ENCODE assay signal across 1 cellular context in the genomic region with DNA sequence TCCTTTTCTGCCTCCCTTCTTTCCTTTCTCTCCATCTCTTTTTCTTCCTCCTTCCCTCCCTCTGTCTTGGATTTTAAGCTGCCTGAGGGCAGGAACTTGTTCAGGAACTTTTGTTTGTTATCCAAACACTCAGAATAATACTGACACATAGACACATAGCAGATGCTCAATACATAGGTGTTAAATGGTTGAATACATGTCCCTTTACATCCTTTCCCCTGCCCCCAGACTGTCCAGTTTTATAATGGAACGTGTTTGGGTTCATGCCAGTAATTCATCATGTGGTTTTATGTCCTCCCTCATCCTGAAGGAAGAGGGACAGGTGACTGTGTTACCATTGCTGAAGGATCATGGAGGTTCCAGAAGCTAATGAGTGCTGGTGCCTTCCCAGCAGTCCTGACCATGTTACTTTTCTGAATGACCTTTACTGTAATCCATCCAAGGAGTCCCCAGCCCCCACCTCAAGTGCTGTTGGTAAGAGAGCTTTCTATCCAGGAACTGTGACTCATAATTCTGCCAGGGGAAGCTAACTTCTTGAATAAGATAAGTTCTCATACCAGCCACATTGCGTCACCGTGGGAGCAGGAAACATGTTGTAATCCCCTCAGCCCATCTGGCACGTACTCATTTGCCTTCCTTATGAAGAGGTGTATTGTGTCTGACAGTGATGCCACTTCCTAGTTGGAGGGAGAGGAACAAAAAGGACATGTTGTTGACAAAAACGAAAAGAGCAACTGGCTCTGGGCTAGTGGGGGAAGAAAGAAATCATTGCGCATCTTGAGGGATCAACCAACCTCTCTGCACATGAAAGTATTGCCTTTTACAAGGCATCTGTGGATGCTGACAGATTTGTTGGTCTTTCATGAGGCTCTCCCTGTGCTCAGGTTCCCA.
TF ChIP-seq lines count a peak whose summit lies in the region.

No MANE protein-coding gene starts in this region.

TF ChIP-seq in HepG2, 621 proteins besides CTCF, POLR2A, EP300 and RAD21 (continued from another document and continues in another):
- TF ChIP-seq TBL1XR1 (IDR thresholded peaks at IDR 0.05; ENCODE audit: borderline replicate concordance, low read length, partially characterized antibody) (peak; percentile 79), ZNF430 (CRISPR knock-in tag; IDR thresholded peaks at IDR 0.05) (no peak; the same call in 1 of the 2 replicates), SMAD9 (CRISPR knock-in tag; IDR thresholded peaks at IDR 0.05) (no peak), ZNF160 (CRISPR knock-in tag; IDR thresholded peaks at IDR 0.05) (no peak), ZNF713 (CRISPR knock-in tag; IDR thresholded peaks at IDR 0.05) (no peak), ZNF296 (CRISPR knock-in tag; conservative IDR thresholded peaks at IDR 0.05) (no peak), KMT2A (CRISPR knock-in tag; IDR thresholded peaks at IDR 0.05) (peak; percentile 42; the same call in 1 of the 2 replicates), ZNF672 (CRISPR knock-in tag; IDR thresholded peaks at IDR 0.05) (no peak), HMG20A (CRISPR knock-in tag; IDR thresholded peaks at IDR 0.05; ENCODE audit: borderline replicate concordance) (peak; percentile 99), SIN3B (IDR thresholded peaks at IDR 0.05; ENCODE audit: low read length) (no peak), KDM1A (CRISPR knock-in tag; IDR thresholded peaks at IDR 0.05) (peak; percentile 71; the same call in 1 of the 2 replicates), ZNF282 (IDR thresholded peaks at IDR 0.05; ENCODE audit: partially characterized antibody) (no peak), HNF4A (CRISPR knock-in tag; IDR thresholded peaks at IDR 0.05) (peak; percentile 26; the same call in 1 of the 2 replicates), ZFYVE20 (CRISPR knock-in tag; IDR thresholded peaks at IDR 0.05; ENCODE audit: borderline replicate concordance, low read depth) (no peak), SP2 (CRISPR knock-in tag; IDR thresholded peaks at IDR 0.05) (no peak), SP5 (CRISPR knock-in tag; IDR thresholded peaks at IDR 0.05; ENCODE audit: borderline replicate concordance, low read depth) (peak; percentile 69), RBAK (CRISPR knock-in tag; IDR thresholded peaks at IDR 0.05) (no peak), ATF1 (CRISPR knock-in tag; IDR thresholded peaks at IDR 0.05) (peak; percentile 64; the same call in 1 of the 2 replicates), ZFP1 (CRISPR knock-in tag; IDR thresholded peaks at IDR 0.05) (0 out of 2 replicates have a peak, but pooled peaks have one; percentile 65), RARG (CRISPR knock-in tag; IDR thresholded peaks at IDR 0.05; ENCODE audit: low read depth) (no peak), TSC22D2 (CRISPR knock-in tag; IDR thresholded peaks at IDR 0.05; ENCODE audit: borderline replicate concordance) (peak; percentile 77; the same call in 1 of the 2 replicates), ZSCAN20 (CRISPR knock-in tag; IDR thresholded peaks at IDR 0.05; ENCODE audit: borderline replicate concordance) (no peak), CBX1 (IDR thresholded peaks at IDR 0.05; ENCODE audit: low read depth) (peak; percentile 52), NRL (CRISPR knock-in tag; IDR thresholded peaks at IDR 0.05; ENCODE audit: borderline replicate concordance) (no peak), CBX2 (IDR thresholded peaks at IDR 0.05; ENCODE audit: low read depth, low read length) (no peak), CBX2 (CRISPR knock-in tag; IDR thresholded peaks at IDR 0.05; ENCODE audit: low read depth) (no peak), ZNF33B (CRISPR knock-in tag; IDR thresholded peaks at IDR 0.05) (no peak), HOXD1 (CRISPR knock-in tag; IDR thresholded peaks at IDR 0.05) (peak; percentile 92), ZNF530 (CRISPR knock-in tag; IDR thresholded peaks at IDR 0.05; ENCODE audit: low read depth) (no peak), DR1 (CRISPR knock-in tag; IDR thresholded peaks at IDR 0.05) (no peak), ZFX (CRISPR knock-in tag; IDR thresholded peaks at IDR 0.05; ENCODE audit: low read depth) (0 out of 2 replicates have a peak, but pooled peaks have one; percentile 41), ZSCAN22 (CRISPR knock-in tag; IDR thresholded peaks at IDR 0.05) (no peak)
- TF ChIP-seq, protein P1, sequence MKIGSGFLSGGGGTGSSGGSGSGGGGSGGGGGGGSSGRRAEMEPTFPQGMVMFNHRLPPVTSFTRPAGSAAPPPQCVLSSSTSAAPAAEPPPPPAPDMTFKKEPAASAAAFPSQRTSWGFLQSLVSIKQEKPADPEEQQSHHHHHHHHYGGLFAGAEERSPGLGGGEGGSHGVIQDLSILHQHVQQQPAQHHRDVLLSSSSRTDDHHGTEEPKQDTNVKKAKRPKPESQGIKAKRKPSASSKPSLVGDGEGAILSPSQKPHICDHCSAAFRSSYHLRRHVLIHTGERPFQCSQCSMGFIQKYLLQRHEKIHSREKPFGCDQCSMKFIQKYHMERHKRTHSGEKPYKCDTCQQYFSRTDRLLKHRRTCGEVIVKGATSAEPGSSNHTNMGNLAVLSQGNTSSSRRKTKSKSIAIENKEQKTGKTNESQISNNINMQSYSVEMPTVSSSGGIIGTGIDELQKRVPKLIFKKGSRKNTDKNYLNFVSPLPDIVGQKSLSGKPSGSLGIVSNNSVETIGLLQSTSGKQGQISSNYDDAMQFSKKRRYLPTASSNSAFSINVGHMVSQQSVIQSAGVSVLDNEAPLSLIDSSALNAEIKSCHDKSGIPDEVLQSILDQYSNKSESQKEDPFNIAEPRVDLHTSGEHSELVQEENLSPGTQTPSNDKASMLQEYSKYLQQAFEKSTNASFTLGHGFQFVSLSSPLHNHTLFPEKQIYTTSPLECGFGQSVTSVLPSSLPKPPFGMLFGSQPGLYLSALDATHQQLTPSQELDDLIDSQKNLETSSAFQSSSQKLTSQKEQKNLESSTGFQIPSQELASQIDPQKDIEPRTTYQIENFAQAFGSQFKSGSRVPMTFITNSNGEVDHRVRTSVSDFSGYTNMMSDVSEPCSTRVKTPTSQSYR (CRISPR knock-in tag; IDR thresholded peaks at IDR 0.05; ENCODE audit: borderline replicate concordance) = peak; percentile 87; the same call in 1 of the 2 replicates
- TF ChIP-seq, protein P2, sequence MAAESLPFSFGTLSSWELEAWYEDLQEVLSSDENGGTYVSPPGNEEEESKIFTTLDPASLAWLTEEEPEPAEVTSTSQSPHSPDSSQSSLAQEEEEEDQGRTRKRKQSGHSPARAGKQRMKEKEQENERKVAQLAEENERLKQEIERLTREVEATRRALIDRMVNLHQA (CRISPR knock-in tag; IDR thresholded peaks at IDR 0.05) = no peak
- TF ChIP-seq, protein P3, sequence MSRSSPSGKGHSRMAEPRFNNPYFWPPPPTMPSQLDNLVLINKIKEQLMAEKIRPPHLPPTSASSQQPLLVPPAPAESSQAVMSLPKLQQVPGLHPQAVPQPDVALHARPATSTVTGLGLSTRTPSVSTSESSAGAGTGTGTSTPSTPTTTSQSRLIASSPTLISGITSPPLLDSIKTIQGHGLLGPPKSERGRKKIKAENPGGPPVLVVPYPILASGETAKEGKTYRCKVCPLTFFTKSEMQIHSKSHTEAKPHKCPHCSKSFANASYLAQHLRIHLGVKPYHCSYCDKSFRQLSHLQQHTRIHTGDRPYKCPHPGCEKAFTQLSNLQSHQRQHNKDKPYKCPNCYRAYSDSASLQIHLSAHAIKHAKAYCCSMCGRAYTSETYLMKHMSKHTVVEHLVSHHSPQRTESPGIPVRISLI (CRISPR knock-in tag; IDR thresholded peaks at IDR 0.05; ENCODE audit: borderline replicate concordance) = peak; percentile 47; the same call in 1 of the 2 replicates
- TF ChIP-seq, protein P4, sequence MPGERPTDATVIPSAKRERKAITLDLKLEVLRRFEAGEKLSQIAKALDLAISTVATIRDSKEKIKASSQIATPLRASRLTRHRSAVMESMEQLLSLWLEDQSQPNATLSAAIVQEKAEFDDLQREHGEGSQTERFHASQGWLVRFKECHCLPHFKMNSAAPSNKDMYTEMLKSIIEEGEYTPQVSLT (CRISPR knock-in tag; IDR thresholded peaks at IDR 0.05; ENCODE audit: borderline replicate concordance, low read depth) = no peak
- TF ChIP-seq, protein P5, sequence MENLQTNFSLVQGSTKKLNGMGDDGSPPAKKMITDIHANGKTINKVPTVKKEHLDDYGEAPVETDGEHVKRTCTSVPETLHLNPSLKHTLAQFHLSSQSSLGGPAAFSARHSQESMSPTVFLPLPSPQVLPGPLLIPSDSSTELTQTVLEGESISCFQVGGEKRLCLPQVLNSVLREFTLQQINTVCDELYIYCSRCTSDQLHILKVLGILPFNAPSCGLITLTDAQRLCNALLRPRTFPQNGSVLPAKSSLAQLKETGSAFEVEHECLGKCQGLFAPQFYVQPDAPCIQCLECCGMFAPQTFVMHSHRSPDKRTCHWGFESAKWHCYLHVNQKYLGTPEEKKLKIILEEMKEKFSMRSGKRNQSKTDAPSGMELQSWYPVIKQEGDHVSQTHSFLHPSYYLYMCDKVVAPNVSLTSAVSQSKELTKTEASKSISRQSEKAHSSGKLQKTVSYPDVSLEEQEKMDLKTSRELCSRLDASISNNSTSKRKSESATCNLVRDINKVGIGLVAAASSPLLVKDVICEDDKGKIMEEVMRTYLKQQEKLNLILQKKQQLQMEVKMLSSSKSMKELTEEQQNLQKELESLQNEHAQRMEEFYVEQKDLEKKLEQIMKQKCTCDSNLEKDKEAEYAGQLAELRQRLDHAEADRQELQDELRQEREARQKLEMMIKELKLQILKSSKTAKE (CRISPR knock-in tag; IDR thresholded peaks at IDR 0.05; ENCODE audit: borderline replicate concordance) = peak; percentile 95
- TF ChIP-seq, protein P6, sequence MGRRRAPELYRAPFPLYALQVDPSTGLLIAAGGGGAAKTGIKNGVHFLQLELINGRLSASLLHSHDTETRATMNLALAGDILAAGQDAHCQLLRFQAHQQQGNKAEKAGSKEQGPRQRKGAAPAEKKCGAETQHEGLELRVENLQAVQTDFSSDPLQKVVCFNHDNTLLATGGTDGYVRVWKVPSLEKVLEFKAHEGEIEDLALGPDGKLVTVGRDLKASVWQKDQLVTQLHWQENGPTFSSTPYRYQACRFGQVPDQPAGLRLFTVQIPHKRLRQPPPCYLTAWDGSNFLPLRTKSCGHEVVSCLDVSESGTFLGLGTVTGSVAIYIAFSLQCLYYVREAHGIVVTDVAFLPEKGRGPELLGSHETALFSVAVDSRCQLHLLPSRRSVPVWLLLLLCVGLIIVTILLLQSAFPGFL (CRISPR knock-in tag; IDR thresholded peaks at IDR 0.05) = no peak
- TF ChIP-seq, protein P7, sequence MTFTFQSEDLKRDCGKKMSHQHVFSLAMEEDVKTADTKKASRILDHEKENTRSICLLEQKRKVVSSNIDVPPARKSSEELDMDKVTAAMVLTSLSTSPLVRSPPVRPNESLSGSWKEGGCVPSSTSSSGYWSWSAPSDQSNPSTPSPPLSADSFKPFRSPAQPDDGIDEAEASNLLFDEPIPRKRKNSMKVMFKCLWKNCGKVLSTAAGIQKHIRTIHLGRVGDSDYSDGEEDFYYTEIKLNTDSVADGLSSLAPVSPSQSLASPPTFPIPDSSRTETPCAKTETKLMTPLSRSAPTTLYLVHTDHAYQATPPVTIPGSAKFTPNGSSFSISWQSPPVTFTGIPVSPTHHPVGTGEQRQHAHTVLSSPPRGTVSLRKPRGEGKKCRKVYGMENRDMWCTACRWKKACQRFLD (CRISPR knock-in tag; IDR thresholded peaks at IDR 0.05; ENCODE audit: borderline replicate concordance) = no peak
- TF ChIP-seq, protein P8, sequence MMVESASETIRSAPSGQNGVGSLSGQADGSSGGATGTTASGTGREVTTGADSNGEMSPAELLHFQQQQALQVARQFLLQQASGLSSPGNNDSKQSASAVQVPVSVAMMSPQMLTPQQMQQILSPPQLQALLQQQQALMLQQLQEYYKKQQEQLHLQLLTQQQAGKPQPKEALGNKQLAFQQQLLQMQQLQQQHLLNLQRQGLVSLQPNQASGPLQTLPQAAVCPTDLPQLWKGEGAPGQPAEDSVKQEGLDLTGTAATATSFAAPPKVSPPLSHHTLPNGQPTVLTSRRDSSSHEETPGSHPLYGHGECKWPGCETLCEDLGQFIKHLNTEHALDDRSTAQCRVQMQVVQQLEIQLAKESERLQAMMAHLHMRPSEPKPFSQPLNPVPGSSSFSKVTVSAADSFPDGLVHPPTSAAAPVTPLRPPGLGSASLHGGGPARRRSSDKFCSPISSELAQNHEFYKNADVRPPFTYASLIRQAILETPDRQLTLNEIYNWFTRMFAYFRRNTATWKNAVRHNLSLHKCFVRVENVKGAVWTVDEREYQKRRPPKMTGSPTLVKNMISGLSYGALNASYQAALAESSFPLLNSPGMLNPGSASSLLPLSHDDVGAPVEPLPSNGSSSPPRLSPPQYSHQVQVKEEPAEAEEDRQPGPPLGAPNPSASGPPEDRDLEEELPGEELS (CRISPR knock-in tag; IDR thresholded peaks at IDR 0.05) = peak; percentile 94
- TF ChIP-seq, protein P9, sequence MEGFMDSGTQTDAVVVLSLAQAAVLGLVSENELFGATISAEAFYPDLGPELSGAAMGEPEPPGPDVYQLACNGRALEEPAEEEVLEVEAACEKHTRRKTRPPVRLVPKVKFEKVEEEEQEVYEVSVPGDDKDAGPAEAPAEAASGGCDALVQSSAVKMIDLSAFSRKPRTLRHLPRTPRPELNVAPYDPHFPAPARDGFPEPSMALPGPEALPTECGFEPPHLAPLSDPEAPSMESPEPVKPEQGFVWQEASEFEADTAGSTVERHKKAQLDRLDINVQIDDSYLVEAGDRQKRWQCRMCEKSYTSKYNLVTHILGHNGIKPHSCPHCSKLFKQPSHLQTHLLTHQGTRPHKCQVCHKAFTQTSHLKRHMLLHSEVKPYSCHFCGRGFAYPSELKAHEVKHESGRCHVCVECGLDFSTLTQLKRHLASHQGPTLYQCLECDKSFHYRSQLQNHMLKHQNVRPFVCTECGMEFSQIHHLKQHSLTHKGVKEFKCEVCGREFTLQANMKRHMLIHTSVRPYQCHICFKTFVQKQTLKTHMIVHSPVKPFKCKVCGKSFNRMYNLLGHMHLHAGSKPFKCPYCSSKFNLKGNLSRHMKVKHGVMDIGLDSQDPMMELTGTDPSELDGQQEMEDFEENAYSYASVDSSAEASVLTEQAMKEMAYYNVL (CRISPR knock-in tag; IDR thresholded peaks at IDR 0.05; ENCODE audit: borderline replicate concordance) = peak; percentile 99
- TF ChIP-seq, protein P10, sequence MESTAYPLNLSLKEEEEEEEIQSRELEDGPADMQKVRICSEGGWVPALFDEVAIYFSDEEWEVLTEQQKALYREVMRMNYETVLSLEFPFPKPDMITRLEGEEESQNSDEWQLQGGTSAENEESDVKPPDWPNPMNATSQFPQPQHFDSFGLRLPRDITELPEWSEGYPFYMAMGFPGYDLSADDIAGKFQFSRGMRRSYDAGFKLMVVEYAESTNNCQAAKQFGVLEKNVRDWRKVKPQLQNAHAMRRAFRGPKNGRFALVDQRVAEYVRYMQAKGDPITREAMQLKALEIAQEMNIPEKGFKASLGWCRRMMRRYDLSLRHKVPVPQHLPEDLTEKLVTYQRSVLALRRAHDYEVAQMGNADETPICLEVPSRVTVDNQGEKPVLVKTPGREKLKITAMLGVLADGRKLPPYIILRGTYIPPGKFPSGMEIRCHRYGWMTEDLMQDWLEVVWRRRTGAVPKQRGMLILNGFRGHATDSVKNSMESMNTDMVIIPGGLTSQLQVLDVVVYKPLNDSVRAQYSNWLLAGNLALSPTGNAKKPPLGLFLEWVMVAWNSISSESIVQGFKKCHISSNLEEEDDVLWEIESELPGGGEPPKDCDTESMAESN (CRISPR knock-in tag; conservative IDR thresholded peaks at IDR 0.05) = no peak
- TF ChIP-seq, protein P11, sequence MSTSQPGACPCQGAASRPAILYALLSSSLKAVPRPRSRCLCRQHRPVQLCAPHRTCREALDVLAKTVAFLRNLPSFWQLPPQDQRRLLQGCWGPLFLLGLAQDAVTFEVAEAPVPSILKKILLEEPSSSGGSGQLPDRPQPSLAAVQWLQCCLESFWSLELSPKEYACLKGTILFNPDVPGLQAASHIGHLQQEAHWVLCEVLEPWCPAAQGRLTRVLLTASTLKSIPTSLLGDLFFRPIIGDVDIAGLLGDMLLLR (CRISPR knock-in tag; IDR thresholded peaks at IDR 0.05) = no peak
